Comparison of ENCODE assay signal across 12 cellular contexts in genomic region chrX:55450259-55450658, GRCh38. TPM values are rescaled to one million over a fixed set of nuclear protein-coding genes. Genes with fewer than 3 reads are reported as not detected.
DNase-seq lines count a peak whose midpoint lies in the region; ATAC-seq and TF ChIP-seq lines count a peak whose summit lies in the region.
"Had no signal": no experiment of that assay in that cellular context is flagged by ENCODE, and none has a peak within 500 bp of the region (broad histone marks: within the 10 kb centered on the region; RNA-seq: fewer than 3 reads in every experiment).

No MANE protein-coding gene starts in this region.

- H3F3A ChIP-seq in SK-N-SH (replicated peaks; ENCODE audit: insufficient read depth) (no peaks in the 10 kb centered on the region), PC-9 (ENCODE audit: insufficient read depth, low read depth) (no peaks in the 10 kb centered on the region)

- H3K9me3 Mint-ChIP-seq in stimulated activated naive CD8-positive, alpha-beta T cell treated with anti-CD3 and anti-CD28 coated beads, Interleukin-15, amount 100 ng/mL, for 72 hours, result no peaks in the 10 kb centered on the region
- H3K9me3 Mint-ChIP-seq: effector memory CD8-positive, alpha-beta T cell; stimulated activated effector memory CD8-positive, alpha-beta T cell treated with anti-CD3 and anti-CD28 coated beads, Interleukin-12 subunit alpha, Interleukin-12 subunit beta, amount 100 ng/mL, for 72 hours had no signal

- DNase-seq in SK-N-SH (no peak), PC-9 (no peak), fibroblast of the aortic adventitia (ENCODE audit: low read depth) (peak; percentile 35), superior temporal gyrus (ENCODE audit: extremely low spot score) (peak; percentile 26)
- DNase-seq in stimulated activated naive CD8-positive, alpha-beta T cell treated with anti-CD3 and anti-CD28 coated beads, Interleukin-15, amount 100 ng/mL, for 72 hours, result no peak
- DNase-seq in effector CD8-positive, alpha-beta T cell (lab: John Stamatoyannopoulos, UW), result no peak
- DNase-seq: effector memory CD8-positive, alpha-beta T cell had no signal

- TF ChIP-seq RAD21 in SK-N-SH (IDR thresholded peaks at IDR 0.05; ENCODE audit: low read length), result peak; percentile 33

- no peaks in the 10 kb centered on the region for H3K36me3 ChIP-seq in SK-N-SH (replicated peaks in 1 of 2; ENCODE audit: control insufficient read depth in 1 of 2, insufficient read depth in 2 of 2, low read length in 1 of 2)
- H3K36me3 ChIP-seq in PC-9 (ENCODE audit: low read depth), result no peaks in the 10 kb centered on the region

- H3K27me3 ChIP-seq in SK-N-SH (ENCODE audit: insufficient read depth), result no peaks in the 10 kb centered on the region
- H3K27me3 ChIP-seq in PC-9 (ENCODE audit: insufficient read depth, low read depth), result no peaks in the 10 kb centered on the region; the same call in 1 of the 2 replicates

- ATAC-seq in SK-N-SH treated with all-trans-retinoic acid at 6 μM for 48 hours, result no peak
- no peak for ATAC-seq in stimulated activated naive CD8-positive, alpha-beta T cell treated with anti-CD3 and anti-CD28 coated beads, Interleukin-15, amount 100 ng/mL, for 72 hours
- no peak for ATAC-seq in GM21786 (IDR thresholded peaks at IDR 0.05; ENCODE audit: unreplicated experiment)
- ATAC-seq: effector memory CD8-positive, alpha-beta T cell; stimulated activated effector memory CD8-positive, alpha-beta T cell treated with anti-CD3 and anti-CD28 coated beads, Interleukin-12 subunit alpha, Interleukin-12 subunit beta, amount 100 ng/mL, for 72 hours had no signal

- H3K4me2 ChIP-seq in SK-N-SH (no peak overlapping the region), PC-9 (no peak overlapping the region)

- no peak for TF ChIP-seq CTCF in SK-N-SH (IDR thresholded peaks at IDR 0.05)
- TF ChIP-seq CTCF in PC-9 (conservative IDR thresholded peaks at IDR 0.05), result peak; percentile 29
- peak; percentile 4 for TF ChIP-seq CTCF in fibroblast of the aortic adventitia (IDR thresholded peaks at IDR 0.05; ENCODE audit: insufficient read depth, low read length)

- H4K20me1 ChIP-seq in SK-N-SH (ENCODE audit: insufficient read depth) (no peaks in the 10 kb centered on the region), PC-9 (ENCODE audit: insufficient read depth) (no peaks in the 10 kb centered on the region)

- H3K4me3 Mint-ChIP-seq in stimulated activated naive CD8-positive, alpha-beta T cell treated with anti-CD3 and anti-CD28 coated beads, Interleukin-15, amount 100 ng/mL, for 72 hours, result no peak overlapping the region
- H3K4me3 Mint-ChIP-seq: T-helper 1 cell treated with Interleukin-12 subunit alpha and Interleukin-12 subunit beta and Interleukin-4 antibody, amounts not matched to agents 30 μg/mL and 1 μg/mL, for 36 hours had no signal

- H3K4me3 ChIP-seq in SK-N-SH (ENCODE audit: low read depth in 2 of 2, low read length in 1 of 2) (no peak overlapping the region), PC-9 (no peak overlapping the region), fibroblast of the aortic adventitia (ENCODE audit: low read depth, low read length) (no peak overlapping the region)

- peak overlapping the region in 1 of 2 donors; percentile 50 for H3K27ac Mint-ChIP-seq in stimulated activated naive CD8-positive, alpha-beta T cell treated with anti-CD3 and anti-CD28 coated beads, Interleukin-15, amount 100 ng/mL, for 72 hours
- H3K27ac Mint-ChIP-seq: stimulated activated effector memory CD8-positive, alpha-beta T cell treated with anti-CD3 and anti-CD28 coated beads, Interleukin-12 subunit alpha, Interleukin-12 subunit beta, amount 100 ng/mL, for 72 hours; T-helper 1 cell treated with Interleukin-12 subunit alpha and Interleukin-12 subunit beta and Interleukin-4 antibody, amounts not matched to agents 30 μg/mL and 1 μg/mL, for 36 hours had no signal

- no peak overlapping the region for H3K9ac ChIP-seq in SK-N-SH

- 27% methylated on average over 5 of the region's 5 CpGs for WGBS in SK-N-SH (ENCODE audit: low lambda C conversion rate)

- H2AFZ ChIP-seq in SK-N-SH (ENCODE audit: low read depth) (no peak overlapping the region), PC-9 (no peak overlapping the region)

- BruUV-seq in PC-9 (replicated peaks; lab: Mats Ljungman, UMichigan), result no TSS peak

- CTCF ChIA-PET in SK-N-SH (lab: Yijun Ruan, JAX) (no interaction called here), PC-9 (lab: Charles Lee) (no interaction called here)

- no peak for TF ChIP-seq EP300 in SK-N-SH (IDR thresholded peaks at IDR 0.05; ENCODE audit: borderline replicate concordance in 1 of 2, low read depth in 1 of 2, low read length in 1 of 2)

- H3K27me3 Mint-ChIP-seq in stimulated activated naive CD8-positive, alpha-beta T cell treated with anti-CD3 and anti-CD28 coated beads, Interleukin-15, amount 100 ng/mL, for 72 hours, result no peaks in the 10 kb centered on the region

- H3K4me1 ChIP-seq in SK-N-SH (ENCODE audit: control insufficient read depth in 1 of 2, insufficient read depth in 2 of 2, low read depth in 1 of 2, low read length in 1 of 2) (no peaks in the 10 kb centered on the region), PC-9 (replicated peaks; ENCODE audit: insufficient read depth) (no peaks in the 10 kb centered on the region)

- H3K79me2 ChIP-seq in SK-N-SH (ENCODE audit: insufficient read depth), result no peaks in the 10 kb centered on the region
- H3K79me2 ChIP-seq in PC-9 (ENCODE audit: low read depth), result no peaks in the 10 kb centered on the region

- POLR2A ChIA-PET in SK-N-SH (lab: Yijun Ruan, JAX) (no interaction called here), PC-9 (lab: Charles Lee; ENCODE audit: unreplicated experiment) (no interaction called here)

- intact Hi-C loops in PC-9 (cut with micrococcal nuclease; ENCODE audit: unreplicated experiment), result no loop called here

- H3K9me2 ChIP-seq in SK-N-SH (no peaks in the 10 kb centered on the region), PC-9 (ENCODE audit: insufficient read depth) (no peaks in the 10 kb centered on the region)

- H3K9me3 ChIP-seq in SK-N-SH (no peaks in the 10 kb centered on the region), PC-9 (ENCODE audit: insufficient read depth, low read depth) (no peaks in the 10 kb centered on the region)

- H3K27ac ChIP-seq in SK-N-SH (ENCODE audit: low read depth in 2 of 2, low read length in 1 of 2), result no peak overlapping the region
- H3K27ac ChIP-seq in PC-9, result no peak overlapping the region
- H3K27ac ChIP-seq: HL-60 had no signal

- H3K4me1 Mint-ChIP-seq in stimulated activated naive CD8-positive, alpha-beta T cell treated with anti-CD3 and anti-CD28 coated beads, Interleukin-15, amount 100 ng/mL, for 72 hours, result peaks cover 8% of the 10 kb centered on the region
- H3K4me1 Mint-ChIP-seq: stimulated activated effector memory CD8-positive, alpha-beta T cell treated with anti-CD3 and anti-CD28 coated beads, Interleukin-12 subunit alpha, Interleukin-12 subunit beta, amount 100 ng/mL, for 72 hours had no signal

TF ChIP-seq in SK-N-SH, 30 proteins besides CTCF, POLR2A, EP300 and RAD21 (continues in another document):
- TF ChIP-seq SIN3A (IDR thresholded peaks at IDR 0.05; ENCODE audit: borderline replicate concordance, low read depth, low read length) (no peak), TEAD4 (IDR thresholded peaks at IDR 0.05; ENCODE audit: borderline replicate concordance, insufficient read depth) (no peak), MEF2A (IDR thresholded peaks at IDR 0.05; ENCODE audit: borderline replicate concordance, low read depth) (no peak)
- TF ChIP-seq, protein P1, sequence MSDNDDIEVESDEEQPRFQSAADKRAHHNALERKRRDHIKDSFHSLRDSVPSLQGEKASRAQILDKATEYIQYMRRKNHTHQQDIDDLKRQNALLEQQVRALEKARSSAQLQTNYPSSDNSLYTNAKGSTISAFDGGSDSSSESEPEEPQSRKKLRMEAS (IDR thresholded peaks at IDR 0.05; ENCODE audit: low read depth), result no peak
- TF ChIP-seq, protein P2, sequence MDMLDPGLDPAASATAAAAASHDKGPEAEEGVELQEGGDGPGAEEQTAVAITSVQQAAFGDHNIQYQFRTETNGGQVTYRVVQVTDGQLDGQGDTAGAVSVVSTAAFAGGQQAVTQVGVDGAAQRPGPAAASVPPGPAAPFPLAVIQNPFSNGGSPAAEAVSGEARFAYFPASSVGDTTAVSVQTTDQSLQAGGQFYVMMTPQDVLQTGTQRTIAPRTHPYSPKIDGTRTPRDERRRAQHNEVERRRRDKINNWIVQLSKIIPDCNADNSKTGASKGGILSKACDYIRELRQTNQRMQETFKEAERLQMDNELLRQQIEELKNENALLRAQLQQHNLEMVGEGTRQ (IDR thresholded peaks at IDR 0.05; ENCODE audit: borderline replicate concordance, low read depth, low read length), result no peak

TF ChIP-seq in SK-N-SH treated with all-trans-retinoic acid at 6 μM for 48 hours, 23 proteins besides CTCF, POLR2A, EP300 and RAD21 (continues in another document):
- TF ChIP-seq POU6F1 (CRISPR knock-in tag; IDR thresholded peaks at IDR 0.05; ENCODE audit: borderline replicate concordance, low read depth) (no peak), GLIS3 (CRISPR knock-in tag; IDR thresholded peaks at IDR 0.05) (no peak), ZNF565 (CRISPR knock-in tag; conservative IDR thresholded peaks at IDR 0.05; ENCODE audit: low read depth) (no peak), ZC3H10 (CRISPR knock-in tag; IDR thresholded peaks at IDR 0.05) (no peak)

RNA-seq across cellular contexts. Expression of gene MAGEH1, which starts 1.7 kb away (rescaled TPM):
- polyA plus RNA-seq in SK-N-SH (2012; rRNA removed), result 19.7 and 21.7 TPM in 2 replicates
- polyA plus RNA-seq in SK-N-SH (2012; cell fraction: cytosol; rRNA removed), result 18.4 and 21.0 TPM in 2 replicates
- polyA plus RNA-seq in SK-N-SH (2012; cell fraction: nucleus; rRNA removed), result 12.8 and 13.3 TPM in 2 replicates
- total RNA-seq in PC-9 (2021), result not detected in 2 replicates
- 11.4 and 26.1 TPM in 2 replicates for total RNA-seq in fibroblast of the aortic adventitia (ENCODE audit: low replicate concordance)

RNA-seq across cellular contexts. Expression of gene USP51, which starts 39.4 kb away (rescaled TPM):
- polyA plus RNA-seq in SK-N-SH (2012; rRNA removed), result 0.36 and 0.70 TPM in 2 replicates
- 0.23 and 0.60 TPM in 2 replicates for polyA plus RNA-seq in SK-N-SH (2012; cell fraction: cytosol; rRNA removed)
- 0.42 and 0.81 TPM in 2 replicates for polyA plus RNA-seq in SK-N-SH (2012; cell fraction: nucleus; rRNA removed)
- total RNA-seq in PC-9 (2021) (not detected in 2 replicates), fibroblast of the aortic adventitia (ENCODE audit: low replicate concordance) (2.2 and 3.8 TPM in 2 replicates)

Comparison
In these comparisons a context has a peak if more than half of its experiments do, and no peak if none do; other contexts are left out.
1. DNase-seq: peak in fibroblast of the aortic adventitia (single experiment) and superior temporal gyrus (single experiment); none in SK-N-SH (single experiment), PC-9 (0 of 2), stimulated activated naive CD8-positive, alpha-beta T cell treated with anti-CD3 and anti-CD28 coated beads, Interleukin-15, amount 100 ng/mL, for 72 hours (0 of 2) and effector CD8-positive, alpha-beta T cell (single experiment).
2. RNA of gene MAGEH1, which starts 1.7 kb away (total RNA-seq): 11.4 to 26.1 TPM in fibroblast of the aortic adventitia; not detected in PC-9; every median in the first group is over 10 times any median in the second.